In genomic region chr9:20508242-20508641, GRCh38 we compare ENCODE assay signal across 1 cellular context.
TF ChIP-seq lines count a peak whose summit lies in the region.

No MANE protein-coding gene starts in this region.

TF ChIP-seq in HEK293, 187 proteins besides CTCF, POLR2A, EP300 and RAD21 (continued from another document):
- peak; percentile 29; the same call in 1 of the 2 replicates for TF ChIP-seq PRDM6 (tag by site-specific recombination; IDR thresholded peaks at IDR 0.05)
- TF ChIP-seq ZBTB17 (tag by site-specific recombination; IDR thresholded peaks at IDR 0.05): peak; percentile 33; the same call in 1 of the 2 replicates
